Comparison of ENCODE assay signal across 2 cellular contexts in genomic region chr1:224632921-224633321, GRCh38.
TF ChIP-seq lines count a peak whose summit lies in the region.

No MANE protein-coding gene starts in this region.

TF ChIP-seq in HCT116, 20 proteins besides CTCF, POLR2A, EP300 and RAD21 (continued from another document):
- TF ChIP-seq EGR1 (IDR thresholded peaks at IDR 0.05; ENCODE audit: low read depth), result no peak
- no peak for TF ChIP-seq SP1 (IDR thresholded peaks at IDR 0.05; ENCODE audit: low read depth)
- TF ChIP-seq CEBPB (IDR thresholded peaks at IDR 0.05; ENCODE audit: low read depth), result no peak
- TF ChIP-seq ZFX (IDR thresholded peaks at IDR 0.05), result no peak
- no peak for TF ChIP-seq REST (IDR thresholded peaks at IDR 0.05; ENCODE audit: low read depth)
- no peak for TF ChIP-seq ATF3 (IDR thresholded peaks at IDR 0.05)
- no peak for TF ChIP-seq CBX3 (IDR thresholded peaks at IDR 0.05; ENCODE audit: low read depth)
- no peak for TF ChIP-seq SRF (IDR thresholded peaks at IDR 0.05; ENCODE audit: low read depth)

TF ChIP-seq in WTC11, 78 proteins besides CTCF, POLR2A, EP300 and RAD21 (continued from another document):
- TF ChIP-seq AFF4 (CRISPR knock-in tag; IDR thresholded peaks at IDR 0.05; ENCODE audit: borderline replicate concordance) (no peak), JUN (CRISPR knock-in tag; IDR thresholded peaks at IDR 0.05) (no peak), MXD4 (CRISPR knock-in tag; IDR thresholded peaks at IDR 0.05; ENCODE audit: borderline replicate concordance) (no peak), HMGA2 (CRISPR knock-in tag; IDR thresholded peaks at IDR 0.05) (no peak), GTF2I (CRISPR knock-in tag; conservative IDR thresholded peaks at IDR 0.05) (no peak), ZNF396 (CRISPR knock-in tag; IDR thresholded peaks at IDR 0.05; ENCODE audit: borderline replicate concordance) (no peak), FOXP4 (CRISPR knock-in tag; IDR thresholded peaks at IDR 0.05) (no peak), ETV6 (CRISPR knock-in tag; IDR thresholded peaks at IDR 0.05) (no peak), ZNF425 (CRISPR knock-in tag; conservative IDR thresholded peaks at IDR 0.05) (no peak), ZNF121 (CRISPR knock-in tag; IDR thresholded peaks at IDR 0.05) (no peak)
